Comparison of ENCODE assay signal across 8 cellular contexts in the genomic region with DNA sequence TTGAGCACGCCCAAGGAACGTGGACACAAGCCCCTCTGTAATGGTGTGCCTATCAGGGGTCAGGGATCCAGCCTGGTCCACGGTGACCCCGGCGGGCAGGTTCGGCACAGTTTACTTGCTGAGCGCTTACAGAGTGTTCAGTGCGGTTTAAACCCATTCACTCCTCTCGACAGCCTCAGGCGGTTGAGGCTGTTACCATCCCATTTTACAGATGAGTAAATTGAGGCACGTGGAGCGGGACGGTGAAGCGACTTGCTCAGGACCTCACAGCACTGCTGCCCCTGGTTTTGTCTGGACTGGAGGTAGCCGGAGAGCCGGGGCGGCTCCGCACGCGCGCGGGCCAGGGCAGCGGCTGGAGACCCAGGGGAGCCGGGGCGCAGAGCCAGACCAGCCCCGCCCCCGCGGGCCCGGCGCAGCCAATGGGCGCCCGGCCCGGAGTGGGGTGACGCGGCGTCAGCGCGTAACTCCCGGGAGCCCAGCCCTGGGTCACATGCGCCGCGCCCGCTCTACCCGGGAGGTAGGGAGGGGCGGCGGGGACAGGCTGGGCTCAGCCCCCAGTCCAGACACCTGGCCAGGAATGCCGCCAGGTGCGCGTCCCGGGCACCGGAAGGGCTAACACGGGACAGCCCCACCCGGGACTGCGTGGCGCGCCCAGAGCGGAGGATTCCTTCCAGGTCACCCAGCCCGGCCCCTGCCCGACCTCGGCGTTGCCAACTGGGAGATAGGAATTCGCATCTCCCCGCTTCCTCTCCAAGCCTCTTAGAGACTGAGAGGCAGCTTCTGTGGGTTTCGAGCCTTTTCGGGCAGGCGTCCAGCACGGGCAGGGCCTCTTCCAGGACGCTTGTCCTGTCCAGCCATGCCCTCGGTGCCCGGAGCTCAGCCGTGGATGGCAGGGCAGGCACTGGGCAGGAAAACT. TPM values are rescaled to one million over a fixed set of nuclear protein-coding genes. Genes with fewer than 3 reads are reported as not detected.
A peak's percentile ranks its signal among the peaks of the same experiment; 100 is the strongest.
DNase-seq lines count a peak whose midpoint lies in the region; ATAC-seq and TF ChIP-seq lines count a peak whose summit lies in the region.

No MANE protein-coding gene starts in this region.

- ATAC-seq in GM18498 (IDR thresholded peaks at IDR 0.05; ENCODE audit: unreplicated experiment) (peak; percentile 60), HG02884 (IDR thresholded peaks at IDR 0.05; ENCODE audit: unreplicated experiment) (peak; percentile 54)

- H3K36me3 ChIP-seq in breast epithelium = no peaks in the 10 kb centered on the region

- H3K27me3 ChIP-seq in breast epithelium = no peaks in the 10 kb centered on the region

- intact Hi-C loops in breast epithelium (cut with DNase I; ENCODE audit: low total_unique reads) = loop anchor here (10.0 kb wide), 1 partner anchor 365 kb away; no protein-coding TSS in a partner anchor

- H3K27ac ChIP-seq in VCaP (peak overlapping the region; percentile 96), breast epithelium (peak overlapping the region; percentile 99 to 100), skin epidermis (peak overlapping the region; percentile 60 to 99 (median 97))

- H3K4me3 ChIP-seq in breast epithelium = peak overlapping the region; percentile 46 to 65 (median 55)
- H3K4me3 ChIP-seq in skin epidermis = peak overlapping the region; percentile 31 to 53 (median 43)

- peak; percentile 77 for TF ChIP-seq POLR2A in breast epithelium (IDR thresholded peaks at IDR 0.05)

- no peaks in the 10 kb centered on the region for H3K9me3 ChIP-seq in breast epithelium

- peaks cover 12 to 52% of the 10 kb centered on the region in 2 donors for H3K4me1 ChIP-seq in breast epithelium

- TF ChIP-seq CTCF in VCaP (conservative IDR thresholded peaks at IDR 0.05) = no peak
- TF ChIP-seq CTCF in breast epithelium (IDR thresholded peaks at IDR 0.05) = no peak

- DNase-seq in NCI-H2107 (lab: John Stamatoyannopoulos, UW) (peak; percentile 65), breast epithelium (ENCODE audit: low spot score in 2 of 2) (peak; percentile 90 to 93), iPS-NIHi11 (ENCODE audit: low spot score) (peak; percentile 95), DMS114 treated with DMSO at 0.1 percent for 48 hours (lab: John Stamatoyannopoulos, UW; ENCODE audit: unreplicated experiment) (no peak)

RNA-seq across cellular contexts. Expression of a gene that starts 3.3 kb away (rescaled TPM):
- 100 to 1,000 TPM in 1 of 3 donors, 10 to 100 TPM in 2; 39.0 to 119 (median 81.3) TPM for total RNA-seq in breast epithelium
